ENCODE assay signal across 17 cellular contexts in genomic region chr12:2431810-2432209, GRCh38.
DNase-seq lines count a peak whose midpoint lies in the region; TF ChIP-seq lines count a peak whose summit lies in the region.
"Had no signal": no experiment of that assay in that cellular context is flagged by ENCODE, and none has a peak within 500 bp of the region (broad histone marks: within the 10 kb centered on the region; RNA-seq: fewer than 3 reads in every experiment).

No MANE protein-coding gene starts in this region.

- no peak overlapping the region for H3K9ac ChIP-seq in adipocyte (ENCODE audit: low read length)
- H3K9ac ChIP-seq in muscle layer of colon (ENCODE audit: low read length): no peak overlapping the region

- H3K9me3 ChIP-seq in adipocyte (ENCODE audit: control insufficient read depth, low read length) (no peaks in the 10 kb centered on the region), muscle layer of colon (ENCODE audit: low read length) (no peaks in the 10 kb centered on the region)

- no peak overlapping the region for H3K4me3 ChIP-seq in adipocyte (ENCODE audit: low read length)
- H3K4me3 ChIP-seq in muscle layer of colon (ENCODE audit: low read depth in 1 of 2, low read length in 2 of 2): no peak overlapping the region

- DNase-seq in AG09319 (ENCODE audit: extremely low read depth, low read depth) (peak; percentile 3), GM04504 (ENCODE audit: low read depth) (peak; percentile 34), adipocyte (ENCODE audit: low read depth) (peak; percentile 29), kidney tubule cell (ENCODE audit: low spot score) (no peak), caudate nucleus (lab: John Stamatoyannopoulos, UW) (no peak), HUDEP-2 (lab: John Stamatoyannopoulos, UW; ENCODE audit: unreplicated experiment in 76 of 76) (no peak)
- DNase-seq in activated T-cell treated with anti-CD3 and anti-CD28 coated beads, Interleukin-2, amount 50 U/mL, for 48 hours: no peak
- DNase-seq: activated CD4-positive, alpha-beta T cell treated with anti-CD3 and anti-CD28 coated beads, Interleukin-2, amount 10 ng/mL, durations not matched to agents 7 days and 5 days; activated CD8-positive, alpha-beta memory T cell treated with anti-CD3 and anti-CD28 coated beads, Interleukin-2, amount 50 U/mL, for 4 hours; anterior cingulate cortex; cerebellar nuclear complex; foreskin melanocyte; Kasumi-1; NCI-H82; stimulated activated naive CD8-positive, alpha-beta T cell treated with anti-CD3 and anti-CD28 coated beads, Interleukin-15, Interleukin-2, amounts not matched to agents 100 U/mL and 50 U/mL, for 24 hours; SW 1271 had no signal

- H3K4me1 ChIP-seq in adipocyte (ENCODE audit: control insufficient read depth, insufficient read depth, low read length) (peaks cover 35% of the 10 kb centered on the region), muscle layer of colon (ENCODE audit: insufficient read depth, low read length) (peaks cover 81% of the 10 kb centered on the region)

- TF ChIP-seq CTCF in AG09319 (IDR thresholded peaks at IDR 0.05; ENCODE audit: low read depth, low read length): no peak

- peak overlapping the region; percentile 74 for H3K27ac ChIP-seq in muscle layer of colon (ENCODE audit: low read depth, low read length)
- no peak overlapping the region for H3K27ac ChIP-seq in caudate nucleus (ENCODE audit: low read depth, low read length)

- H3K27me3 ChIP-seq in adipocyte (replicated peaks; ENCODE audit: control insufficient read depth, insufficient read depth, low read length): no peaks in the 10 kb centered on the region
- no peaks in the 10 kb centered on the region for H3K27me3 ChIP-seq in muscle layer of colon (ENCODE audit: control insufficient read depth in 1 of 2, insufficient read depth in 2 of 2, low read length in 2 of 2)

- H3K36me3 ChIP-seq in adipocyte (ENCODE audit: control insufficient read depth, insufficient read depth, low read length, severe bottlenecking): no peaks in the 10 kb centered on the region
- no peaks in the 10 kb centered on the region for H3K36me3 ChIP-seq in muscle layer of colon (ENCODE audit: insufficient read depth, low read length)

Comparison
In these comparisons a context has a peak if more than half of its experiments do, and no peak if none do; other contexts are left out.
1. DNase-seq: peak in AG09319 (single experiment), GM04504 (single experiment) and adipocyte (single experiment); none in kidney tubule cell (single experiment), activated T-cell treated with anti-CD3 and anti-CD28 coated beads, Interleukin-2, amount 50 U/mL, for 48 hours (0 of 2), caudate nucleus (0 of 61) and HUDEP-2 (0 of 76).